ENCODE assay signal across 8 cellular contexts in genomic region chr12:94603434-94604068, GRCh38. TPM values are rescaled to one million over a fixed set of nuclear protein-coding genes. Genes with fewer than 3 reads are reported as not detected.
DNase-seq lines count a peak whose midpoint lies in the region; ATAC-seq, FAIRE-seq and TF ChIP-seq lines count a peak whose summit lies in the region.

No MANE protein-coding gene starts in this region.

- H3K27me3 ChIP-seq in K562 (ENCODE audit: control insufficient read depth in 2 of 2, insufficient read depth in 2 of 2, low read length in 2 of 2) = no peaks in the 10 kb centered on the region
- H3K27me3 ChIP-seq in tibial nerve = no peaks in the 10 kb centered on the region

- H3K27ac ChIP-seq in K562 (ENCODE audit: extremely low read depth, low read depth, low read length) = no peak overlapping the region
- no peak overlapping the region for H3K27ac ChIP-seq in tibial nerve

- ATAC-seq in K562 = peak; percentile 84
- peak; percentile 58 to 65 for ATAC-seq in naive B cell (ENCODE audit: low read depth in 2 of 2)
- ATAC-seq in GM19035 (IDR thresholded peaks at IDR 0.05; ENCODE audit: unreplicated experiment) = no peak

- H3K9ac ChIP-seq in K562 (ENCODE audit: insufficient read depth in 1 of 2, low read depth in 2 of 2, low read length in 2 of 2) = no peak overlapping the region

- DNase-seq in GM13977 (ENCODE audit: low spot score) = no peak
- DNase-seq in T follicular helper cell (ENCODE audit: low read depth) = peak; percentile 14
- peak; percentile 51 to 56 (median 55) for DNase-seq in K562 (ENCODE audit: extremely low read depth in 1 of 4, low spot score in 3 of 4)
- DNase-seq in naive B cell = peak; percentile 42
- peak in 1 of 2 donors; percentile 24 for DNase-seq in tibial nerve (ENCODE audit: low spot score in 2 of 2)
- no peak for DNase-seq in OCI-M2 (lab: John Stamatoyannopoulos, UW; ENCODE audit: unreplicated experiment)
- no peak for DNase-seq in NCI-H2227 (lab: John Stamatoyannopoulos, UW; ENCODE audit: unreplicated experiment)

- H3K9me1 ChIP-seq in K562 (ENCODE audit: control insufficient read depth, insufficient read depth, low read length) = no peaks in the 10 kb centered on the region

- H3K79me2 ChIP-seq in K562 (ENCODE audit: control insufficient read depth, insufficient read depth, low read length) = no peaks in the 10 kb centered on the region

- H3K4me3 ChIP-seq in K562 = no peak overlapping the region
- no peak overlapping the region for H3K4me3 ChIP-seq in tibial nerve

- no peaks in the 10 kb centered on the region for H3K4me1 Mint-ChIP-seq in naive B cell

- in situ Hi-C loops in GM13977 (cut with MboI; ENCODE audit: low pct_unique_long_range_greater_than_20kb, low sequenced_read_pairs, unreplicated experiment) = no loop called here
- in situ Hi-C loops in K562 (cut with MboI) = no loop called here

- no peak overlapping the region for H2AFZ ChIP-seq in K562 (ENCODE audit: low read depth, low read length)

- H3K4me2 ChIP-seq in K562 (ENCODE audit: insufficient read depth, low read length) = no peak overlapping the region

- BruUV-seq in K562 (replicated peaks; lab: Mats Ljungman, UMichigan) = no TSS peak

- H3K36me3 ChIP-seq in K562 (ENCODE audit: control insufficient read depth, insufficient read depth, low read length) = no peaks in the 10 kb centered on the region
- H3K36me3 ChIP-seq in tibial nerve = no peaks in the 10 kb centered on the region

- TF ChIP-seq EP300 in K562 (IDR thresholded peaks at IDR 0.05; ENCODE audit: low read length) (no peak), tibial nerve (IDR thresholded peaks at IDR 0.05) (no peak)

- H3K27me3 Mint-ChIP-seq in naive B cell = no peaks in the 10 kb centered on the region

- H4K20me1 ChIP-seq in K562 (replicated peaks; ENCODE audit: control insufficient read depth, insufficient read depth, low read length) = no peaks in the 10 kb centered on the region

- peaks cover 4 to 26% (median 12%) of the 10 kb centered on the region in 7 donors for H3K9me3 Mint-ChIP-seq in naive B cell

- peaks cover 18% of the 10 kb centered on the region in 2 donors for H3K36me3 Mint-ChIP-seq in naive B cell

- peak; percentile 66 for TF ChIP-seq CTCF in GM13977 (IDR thresholded peaks at IDR 0.05; ENCODE audit: extremely low read depth, insufficient read depth, missing control alignments)
- TF ChIP-seq CTCF in K562 (IDR thresholded peaks at IDR 0.05 in 2 of 3, conservative IDR thresholded peaks at IDR 0.05 in 1 of 3; ENCODE audit: insufficient read depth in 2 of 3, low read depth in 1 of 3, low read length in 3 of 3) = peak; percentile 70 to 81 (median 71)
- peak; percentile 25 to 56 (median 44) for TF ChIP-seq CTCF in tibial nerve (IDR thresholded peaks at IDR 0.05)

- POLR2A ChIA-PET in K562 (lab: Yijun Ruan, JAX) = no interaction called here

- intact Hi-C loops in K562 (cut with micrococcal nuclease) = loop anchor here (5.0 kb wide), 1 partner anchor 159 kb away; no protein-coding TSS in a partner anchor

- peak; percentile 48 to 68 for TF ChIP-seq RAD21 in K562 (CRISPR knock-in tag; conservative IDR thresholded peaks at IDR 0.05 in 1 of 2, IDR thresholded peaks at IDR 0.05 in 1 of 2)

- no peaks in the 10 kb centered on the region for H3K9me3 ChIP-seq in K562 (replicated peaks; ENCODE audit: control insufficient read depth, insufficient read depth, low read depth, low read length)
- H3K9me3 ChIP-seq in tibial nerve = peaks cover 0 to 14% (median 0%) of the 10 kb centered on the region in 4 donors

- CTCF ChIA-PET in K562 (lab: Yijun Ruan, JAX; ENCODE audit: low intra/inter-chr PET ratio) = interaction anchor here (0.6 to 0.7 kb wide), 2 partner anchors 122 to 161 kb away, joined by 5 to 7 read pairs; no protein-coding TSS in a partner anchor

- TF ChIP-seq POLR2A in K562 (conservative IDR thresholded peaks at IDR 0.05) = no peak
- no peak for TF ChIP-seq POLR2A in tibial nerve (IDR thresholded peaks at IDR 0.05)

- 11% methylated on average over 6 of the region's 6 CpGs for WGBS in K562 (ENCODE audit: insufficient coverage, low coverage, missing lambda C conversion rate)
- WGBS in tibial nerve, 2 donors = 78 to 93% methylated on average over 6 of the region's 6 CpGs

- no peak overlapping the region for H3K27ac Mint-ChIP-seq in naive B cell

- H3K4me1 ChIP-seq in K562 (replicated peaks in 1 of 2; ENCODE audit: control insufficient read depth in 2 of 2, insufficient read depth in 2 of 2, low read length in 2 of 2) (no peaks in the 10 kb centered on the region), tibial nerve (peaks cover 0 to 23% (median 4%) of the 10 kb centered on the region in 4 donors)

- FAIRE-seq in K562 (lab: Jason Lieb, UNC) = peak; percentile 86

- H3K4me3 Mint-ChIP-seq in naive B cell = no peak overlapping the region

TF ChIP-seq in K562, 482 proteins besides CTCF, POLR2A, EP300 and RAD21 (continues in another document):
- TF ChIP-seq SMC3 (conservative IDR thresholded peaks at IDR 0.05; ENCODE audit: insufficient read depth, low read depth, low read length) = 0 out of 2 replicates have a peak, but pooled peaks have one; percentile 36
- TF ChIP-seq CTBP1 (IDR thresholded peaks at IDR 0.05; ENCODE audit: borderline replicate concordance) = no peak
- no peak for TF ChIP-seq ZHX1 (conservative IDR thresholded peaks at IDR 0.05; ENCODE audit: low read length)
- 0 out of 2 replicates have a peak, but pooled peaks have one; percentile 7 for TF ChIP-seq KLF16 (IDR thresholded peaks at IDR 0.05)
- no peak for TF ChIP-seq ILF3 (IDR thresholded peaks at IDR 0.05; ENCODE audit: borderline replicate concordance)
- no peak for TF ChIP-seq PTBP1 (IDR thresholded peaks at IDR 0.05; ENCODE audit: low read depth, low read length)
- no peak for TF ChIP-seq CEBPG (CRISPR knock-in tag; IDR thresholded peaks at IDR 0.05)
- TF ChIP-seq CEBPG (tag; conservative IDR thresholded peaks at IDR 0.05 in 1 of 2, IDR thresholded peaks at IDR 0.05 in 1 of 2) = 0 out of 4 replicates have a peak, but pooled peaks of 1 of the 2 experiments have one; percentile 18
- no peak for TF ChIP-seq ARID3B (CRISPR knock-in tag; IDR thresholded peaks at IDR 0.05; ENCODE audit: borderline replicate concordance)

RNA-seq across cellular contexts. Expression of gene TMCC3, which starts 46.8 kb away (rescaled TPM):
- total RNA-seq in K562 (2011; cell fraction: chromatin; rRNA removed; ENCODE audit: low replicate concordance) = not detected in 2 replicates
- total RNA-seq in K562 (2011; cell fraction: nucleolus; rRNA removed) = not detected in 2 replicates
- not detected in 2 replicates for total RNA-seq in K562 (2011; cell fraction: nucleoplasm; rRNA removed)
- total RNA-seq in K562 (2014; rRNA removed) (not detected in 2 replicates), K562 (2014; rRNA removed; fragmentation: Illumina TruSeq; extraction: Trizol) (not detected in 2 replicates), K562 (2015; rRNA removed; fragmentation: Illumina TruSeq; extraction: Trizol) (not detected in 2 replicates), K562 (2021) (0.16 TPM in 1 of 2 replicates, not detected in the other), tibial nerve (10 to 100 TPM in 3 of 4 donors, 1 to 10 TPM in 1; 9.0 to 16.1 (median 14.6) TPM)
- polyA plus RNA-seq in K562 (2011; rRNA removed) (not detected in 2 replicates), K562 (2014; fragmentation: Illumina TruSeq; extraction: Trizol) (not detected in 2 replicates), K562 (2014; fragmentation: Nextera tagmentation; extraction: Ambion mirVana) (not detected), K562 (2014; rRNA removed) (0.03 TPM in 1 of 2 replicates, not detected in the other), naive B cell (ENCODE audit: low read depth in 6 of 6) (10 to 100 TPM in 4 of 6 donors, 1 to 10 TPM in 2; 8.4 to 21.7 (median 13.5) TPM)
- polyA plus RNA-seq in K562 (2011; cell fraction: cytosol; rRNA removed) = 0.01 TPM in 1 of 2 replicates, not detected in the other
- polyA plus RNA-seq in K562 (2011; cell fraction: nucleus; rRNA removed) = not detected in 2 replicates
- polyA plus RNA-seq in K562 (2012) = 0.01 and 0.06 TPM in 2 replicates
- 0.03 and 0.39 TPM in 2 replicates for polyA minus RNA-seq in K562 (2011; rRNA and poly(A)+ RNA removed)
- not detected in 2 replicates for polyA minus RNA-seq in K562 (2011; cell fraction: cytosol; rRNA and poly(A)+ RNA removed)
- polyA minus RNA-seq in K562 (2011; cell fraction: nucleus; rRNA and poly(A)+ RNA removed) = not detected in 2 replicates

Comparison
In these comparisons a context has a peak if more than half of its experiments do, and no peak if none do; other contexts are left out.
1. DNase-seq: peak in T follicular helper cell (single experiment), K562 (4 of 4) and naive B cell (single experiment); none in GM13977 (single experiment), OCI-M2 (single experiment) and NCI-H2227 (single experiment).
2. RNA of gene TMCC3, which starts 46.8 kb away (total RNA-seq): 9.0 to 16.1 TPM in tibial nerve; 0.16 TPM in K562; every median in the first group is over 4 times any median in the second.
3. Peak in every context shown above with its lines, with median percentiles within 50 percentile points of each other: CTCF ChIP-seq.